ENCODE assay signal across 29 cellular contexts in the genomic region with DNA sequence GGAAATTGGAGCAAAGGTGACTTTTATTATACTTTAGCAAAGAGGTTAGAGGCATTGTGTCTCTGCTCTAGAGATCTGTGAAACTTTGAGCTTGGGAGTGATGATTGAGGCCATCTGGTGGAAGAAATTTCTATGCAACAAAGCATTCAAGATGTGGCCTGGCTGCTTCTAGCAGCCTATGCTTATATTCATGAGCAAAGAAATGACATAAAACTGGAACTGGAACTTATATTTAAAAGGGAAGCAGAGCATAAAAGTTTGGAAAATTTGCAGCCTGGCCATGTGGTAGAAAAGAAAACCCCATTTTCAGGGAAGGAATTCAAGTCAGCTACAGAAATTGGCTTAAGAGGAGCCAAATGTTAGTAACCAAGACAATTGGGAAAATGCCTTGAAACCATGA.
"Had no signal": no experiment of that assay in that cellular context is flagged by ENCODE, and none has a peak within 500 bp of the region (broad histone marks: within the 10 kb centered on the region; RNA-seq: fewer than 3 reads in every experiment).

No MANE protein-coding gene starts in this region.

- H3K27ac ChIP-seq: adrenal gland, cardiac muscle cell, colonic mucosa, esophagus muscularis mucosa, heart right ventricle, lower lobe of right lung, spleen, tibial nerve had no signal

- H3K4me3 ChIP-seq: adrenal gland, cardiac muscle cell, colonic mucosa, esophagus muscularis mucosa, heart right ventricle, lower lobe of right lung, mucosa of descending colon, spleen, tibial nerve had no signal

- H3K4me1 Mint-ChIP-seq: activated naive CD8-positive, alpha-beta T cell treated with anti-CD3 and anti-CD28 coated beads for 36 hours; brain had no signal

- H3K4me1 ChIP-seq: adrenal gland, colonic mucosa, esophagus muscularis mucosa, heart right ventricle, lower lobe of right lung, spleen, tibial nerve had no signal

- H3K27me3 ChIP-seq: adrenal gland, cardiac muscle cell, colonic mucosa, tibial nerve had no signal

- H3K4me3 Mint-ChIP-seq: activated naive CD4-positive, alpha-beta T cell treated with anti-CD3 and anti-CD28 coated beads for 36 hours; activated naive CD8-positive, alpha-beta T cell treated with anti-CD3 and anti-CD28 coated beads for 36 hours; activated T-helper 1 cell treated with anti-CD3 and anti-CD28 coated beads, Interleukin-12 subunit alpha, Interleukin-12 subunit beta, Interleukin-2, Interleukin-4 antibody, amounts not matched to agents 30 ng/mL and 10 ng/mL and 1 ng/mL, durations not matched to agents 14 hours and 24 hours and 36 hours; brain; natural killer cell treated with Interleukin-12 subunit alpha and Interleukin-12 subunit beta and Interleukin-15 and Interleukin-18, amount 100 ng/mL, for 72 hours had no signal

- H3K36me3 ChIP-seq: adrenal gland, cardiac muscle cell, colonic mucosa, esophagus muscularis mucosa, heart right ventricle, lower lobe of right lung, spleen, tibial nerve had no signal

- H3K27ac Mint-ChIP-seq: activated naive CD4-positive, alpha-beta T cell treated with anti-CD3 and anti-CD28 coated beads for 36 hours; activated naive CD8-positive, alpha-beta T cell treated with anti-CD3 and anti-CD28 coated beads for 36 hours; activated T-helper 1 cell treated with anti-CD3 and anti-CD28 coated beads, Interleukin-12 subunit alpha, Interleukin-12 subunit beta, Interleukin-2, Interleukin-4 antibody, amounts not matched to agents 30 ng/mL and 10 ng/mL and 1 ng/mL, durations not matched to agents 14 hours and 24 hours and 36 hours; brain; natural killer cell treated with Interleukin-12 subunit alpha and Interleukin-12 subunit beta and Interleukin-15 and Interleukin-18, amount 100 ng/mL, for 72 hours had no signal

- DNase-seq: activated CD4-positive, alpha-beta T cell treated with anti-CD3 and anti-CD28 coated beads for 4 hours; activated CD4-positive, alpha-beta T cell treated with anti-CD3 and anti-CD28 coated beads, Interleukin-2, amount 50 U/mL, for 4 hours; activated CD4-positive, CD25-positive, alpha-beta regulatory T cell; activated CD8-positive, alpha-beta memory T cell treated with anti-CD3 and anti-CD28 coated beads for 24 hours; activated effector memory CD4-positive, alpha-beta T cell treated with anti-CD3 and anti-CD28 coated beads, Interleukin-2, amount 50 U/mL, for 16 hours; activated naive CD4-positive, alpha-beta T cell treated with anti-CD3 and anti-CD28 coated beads for 36 hours; activated naive CD8-positive, alpha-beta T cell treated with anti-CD3 and anti-CD28 coated beads for 36 hours; adrenal gland; aorta; cerebellar nuclear complex; colonic mucosa; effector memory CD4-positive, alpha-beta T cell; foreskin melanocyte; heart right ventricle; kidney glomerular epithelial cell; lower lobe of right lung; mucosa of descending colon; posterior cingulate gyrus; right cardiac atrium; spleen; stimulated activated naive CD4-positive, alpha-beta T cell treated with Interleukin-2 at 50 U/mL for 16 hours had no signal

- ATAC-seq: heart right ventricle; left lobe of liver; lower lobe of right lung; mucosa of descending colon; natural killer cell treated with Interleukin-12 subunit alpha and Interleukin-12 subunit beta and Interleukin-15 and Interleukin-18, amount 100 ng/mL, for 72 hours; right cardiac atrium had no signal

- FAIRE-seq: endothelial cell of umbilical vein had no signal
